ENCODE assay signal across 22 cellular contexts in the genomic region with DNA sequence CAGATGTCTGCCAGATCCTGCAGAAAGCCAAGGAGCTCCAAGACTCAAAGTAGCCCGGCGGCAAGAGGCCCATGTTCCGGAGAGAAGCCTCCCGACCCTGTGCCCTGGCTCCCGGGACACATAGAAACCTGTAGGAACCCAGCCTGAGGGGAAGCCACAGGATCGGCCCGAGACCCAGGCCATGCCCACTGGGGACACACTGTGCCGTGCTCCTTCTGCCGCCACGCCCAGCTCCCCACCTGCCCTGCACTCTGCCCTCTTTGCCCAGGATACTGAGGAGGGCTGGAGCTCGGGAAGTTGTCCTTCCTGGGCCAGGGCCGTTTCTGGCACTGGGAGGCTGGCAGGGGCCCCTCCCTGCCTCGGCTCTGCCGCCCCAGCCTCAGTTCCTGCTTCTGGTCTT. TPM values are rescaled to one million over a fixed set of nuclear protein-coding genes. Genes with fewer than 3 reads are reported as not detected.
A peak's percentile ranks its signal among the peaks of the same experiment; 100 is the strongest.
DNase-seq lines count a peak whose midpoint lies in the region; ATAC-seq, FAIRE-seq and TF ChIP-seq lines count a peak whose summit lies in the region.
"Had no signal": no experiment of that assay in that cellular context is flagged by ENCODE, and none has a peak within 500 bp of the region (broad histone marks: within the 10 kb centered on the region; RNA-seq: fewer than 3 reads in every experiment).

No MANE protein-coding gene starts in this region.

- H3K9ac ChIP-seq in HepG2 (ENCODE audit: insufficient read depth, low read depth, low read length) = no peak overlapping the region
- H3K9ac ChIP-seq: BLaER1 treated with 17β-estradiol and CSF1 and Interleukin-3, amounts not matched to agents 10 nM and 100 nM had no signal

- H2AFZ ChIP-seq in HepG2 (ENCODE audit: low read length) = no peak overlapping the region

- ATAC-seq in Right ventricle myocardium inferior (no peak), Right ventricle myocardium superior (ENCODE audit: poor library complexity) (no peak), HepG2 (peak; percentile 14; the same call in 1 of the 3 replicates)
- ATAC-seq: A549; CD8-positive, alpha-beta T cell had no signal

- WGBS in HepG2 (ENCODE audit: low lambda C conversion rate) = no CpG with 5 or more reads among the region's 14 CpGs
- WGBS in small intestine, 3 donors = 54 to 75% (median 62%) methylated on average over 11 to 14 of the region's 14 CpGs

- no peak overlapping the region for H3K27ac Mint-ChIP-seq in activated T-helper 2 cell treated with anti-CD3 and anti-CD28 coated beads, Interferon-gamma antibody, Interleukin-2, Interleukin-4, amounts not matched to agents 10 μg/mL and 5 μg/mL and 100 μg/mL, durations not matched to agents 14 hours and 24 hours and 36 hours
- H3K27ac Mint-ChIP-seq: B cell; CD4-positive, alpha-beta T cell; CD8-positive, alpha-beta T cell had no signal

- H3K4me1 ChIP-seq in HepG2 (ENCODE audit: insufficient read depth, low read length) = no peaks in the 10 kb centered on the region
- no peaks in the 10 kb centered on the region for H3K4me1 ChIP-seq in small intestine (ENCODE audit: control insufficient read depth in 2 of 2, insufficient read depth in 1 of 2, low read depth in 1 of 2, low read length in 1 of 2)
- H3K4me1 ChIP-seq: A549, Caco-2 had no signal

- no TSS peak for BruUV-seq in HepG2 (replicated peaks; lab: Mats Ljungman, UMichigan)

- H3K9me3 ChIP-seq in HepG2 (ENCODE audit: low read length) = no peaks in the 10 kb centered on the region
- H3K9me3 ChIP-seq in small intestine (ENCODE audit: control insufficient read depth, low read depth) = no peaks in the 10 kb centered on the region
- H3K9me3 ChIP-seq: A549; BLaER1 treated with 17β-estradiol and CSF1 and Interleukin-3, amounts not matched to agents 10 nM and 100 nM; Caco-2 had no signal

- POLR2A ChIA-PET in HepG2 (lab: Yijun Ruan, JAX) = interaction anchor here (2.7 kb wide), 1 partner anchor 10 kb away, joined by 11 read pairs; the partner anchor contains the start of gene ENDOG

- H3K36me3 ChIP-seq in HepG2 (replicated peaks in 1 of 2; ENCODE audit: control insufficient read depth in 1 of 2, insufficient read depth in 2 of 2, low read length in 2 of 2) (peaks cover 11 to 34% of the 10 kb centered on the region in 2 experiments; a peak in 4 of 5 replicates), small intestine (ENCODE audit: control insufficient read depth in 2 of 2, insufficient read depth in 2 of 2, low read length in 2 of 2) (peaks cover 9 to 19% of the 10 kb centered on the region in 2 donors)

- H3K9me3 Mint-ChIP-seq in activated T-helper 2 cell treated with anti-CD3 and anti-CD28 coated beads, Interferon-gamma antibody, Interleukin-2, Interleukin-4, amounts not matched to agents 10 μg/mL and 5 μg/mL and 100 μg/mL, durations not matched to agents 14 hours and 24 hours and 36 hours = no peaks in the 10 kb centered on the region
- H3K9me3 Mint-ChIP-seq: CD4-positive, alpha-beta T cell; CD8-positive, alpha-beta T cell had no signal

- no peak overlapping the region for H3K4me2 ChIP-seq in HepG2 (ENCODE audit: low read depth, low read length)
- H3K4me2 ChIP-seq: A549; BLaER1 treated with 17β-estradiol and CSF1 and Interleukin-3, amounts not matched to agents 10 nM and 100 nM had no signal

- FAIRE-seq in HepG2 (lab: Jason Lieb, UNC) (no peak), small intestine (lab: Jason Lieb, UNC) (no peak), frontal cortex (lab: Jason Lieb, UNC) (no peak)
- FAIRE-seq: A549, D721Med, G401.6, GM12891, GM19239 had no signal

- H3K4me3 ChIP-seq in HepG2 (replicated peaks in 1 of 3; ENCODE audit: insufficient read depth in 1 of 3, low read depth in 2 of 3, low read length in 3 of 3) (no peak overlapping the region), small intestine (ENCODE audit: low read depth in 1 of 2, low read length in 2 of 2) (no peak overlapping the region)
- H3K4me3 ChIP-seq: A549; BLaER1 treated with 17β-estradiol and CSF1 and Interleukin-3, amounts not matched to agents 10 nM and 100 nM had no signal

- TF ChIP-seq EP300 in HepG2 (IDR thresholded peaks at IDR 0.05; ENCODE audit: low read depth in 2 of 2, low read length in 2 of 2) (no peak), HepG2 (CRISPR knock-in tag; IDR thresholded peaks at IDR 0.05; ENCODE audit: borderline replicate concordance) (no peak)

- intact Hi-C loops in Right ventricle myocardium inferior (cut with DNase I) = no loop called here
- intact Hi-C loops in Right ventricle myocardium superior (cut with DNase I) = no loop called here
- intact Hi-C loops in HepG2 (cut with micrococcal nuclease; ENCODE audit: unreplicated experiment) = no loop called here
- intact Hi-C loops in activated T-helper 2 cell treated with anti-CD3 and anti-CD28 coated beads, Interferon-gamma antibody, Interleukin-2, Interleukin-4, amounts not matched to agents 10 μg/mL and 5 μg/mL and 100 μg/mL, durations not matched to agents 14 hours and 24 hours and 36 hours (cut with micrococcal nuclease) = no loop called here

- H3K4me3 Mint-ChIP-seq in activated T-helper 2 cell treated with anti-CD3 and anti-CD28 coated beads, Interferon-gamma antibody, Interleukin-2, Interleukin-4, amounts not matched to agents 10 μg/mL and 5 μg/mL and 100 μg/mL, durations not matched to agents 14 hours and 24 hours and 36 hours (ENCODE audit: low read depth) = no peak overlapping the region
- H3K4me3 Mint-ChIP-seq: B cell; CD4-positive, alpha-beta T cell; CD8-positive, alpha-beta T cell had no signal

- CTCF ChIA-PET in HepG2 (lab: Yijun Ruan, JAX; ENCODE audit: low intra/inter-chr PET ratio, low total read pairs) = no interaction called here

- TF ChIP-seq CTCF in HepG2 (CRISPR knock-in tag; IDR thresholded peaks at IDR 0.05) = no peak

- no peaks in the 10 kb centered on the region for H3K4me1 Mint-ChIP-seq in activated T-helper 2 cell treated with anti-CD3 and anti-CD28 coated beads, Interferon-gamma antibody, Interleukin-2, Interleukin-4, amounts not matched to agents 10 μg/mL and 5 μg/mL and 100 μg/mL, durations not matched to agents 14 hours and 24 hours and 36 hours (ENCODE audit: low read depth)
- H3K4me1 Mint-ChIP-seq: B cell had no signal

- H3K27ac ChIP-seq in HepG2 (ENCODE audit: extremely low read length, insufficient read depth, low read length) = no peak overlapping the region
- no peak overlapping the region for H3K27ac ChIP-seq in small intestine (ENCODE audit: low read depth in 1 of 2, low read length in 1 of 2)
- H3K27ac ChIP-seq: 22Rv1, A549, C4-2B had no signal

- H3K36me3 Mint-ChIP-seq in activated T-helper 2 cell treated with anti-CD3 and anti-CD28 coated beads, Interferon-gamma antibody, Interleukin-2, Interleukin-4, amounts not matched to agents 10 μg/mL and 5 μg/mL and 100 μg/mL, durations not matched to agents 14 hours and 24 hours and 36 hours (ENCODE audit: low read depth) = peaks cover 21% of the 10 kb centered on the region

- no peak for TF ChIP-seq RAD21 in HepG2 (CRISPR knock-in tag; IDR thresholded peaks at IDR 0.05)

- TF ChIP-seq POLR2A in HepG2 (IDR thresholded peaks at IDR 0.05; ENCODE audit: insufficient read depth in 1 of 2, low read depth in 2 of 2, low read length in 2 of 2) = no peak

- no peaks in the 10 kb centered on the region for H4K20me1 ChIP-seq in HepG2 (ENCODE audit: insufficient read depth, low read length)

- DNase-seq in Right ventricle myocardium inferior (ENCODE audit: missing footprints) (peak; percentile 20), Right ventricle myocardium superior (no peak), HepG2 (ENCODE audit: low spot score) (no peak), small intestine (peak; percentile 31), frontal cortex (ENCODE audit: low spot score in 2 of 2) (no peak)
- DNase-seq in activated T-helper 2 cell treated with anti-CD3 and anti-CD28 coated beads, Interferon-gamma antibody, Interleukin-2, Interleukin-4, amounts not matched to agents 10 μg/mL and 5 μg/mL and 100 μg/mL, durations not matched to agents 14 hours and 24 hours and 36 hours (ENCODE audit: low spot score) = no peak
- DNase-seq: AML-193; Caco-2; Calu3; CD4-positive, alpha-beta T cell; CD8-positive, alpha-beta T cell; DMS79 treated with DMSO at 0.1 percent for 48 hours; GF-D8 had no signal

- no peaks in the 10 kb centered on the region for H3K27me3 ChIP-seq in HepG2 (ENCODE audit: control insufficient read depth in 1 of 2, insufficient read depth in 2 of 2, low read length in 2 of 2)
- no peaks in the 10 kb centered on the region for H3K27me3 ChIP-seq in small intestine (ENCODE audit: control insufficient read depth in 2 of 2, insufficient read depth in 2 of 2, low read length in 2 of 2)
- H3K27me3 ChIP-seq: BLaER1 treated with 17β-estradiol and CSF1 and Interleukin-3, amounts not matched to agents 10 nM and 100 nM had no signal

- in situ Hi-C loops in HepG2 (cut with HindIII; ENCODE audit: extremely low pct_ligation_motif_present, low pct_unique_long_range_greater_than_20kb) = no loop called here

- no peaks in the 10 kb centered on the region for H3K79me2 ChIP-seq in HepG2 (ENCODE audit: insufficient read depth, low read length)

- H3K27me3 Mint-ChIP-seq in activated T-helper 2 cell treated with anti-CD3 and anti-CD28 coated beads, Interferon-gamma antibody, Interleukin-2, Interleukin-4, amounts not matched to agents 10 μg/mL and 5 μg/mL and 100 μg/mL, durations not matched to agents 14 hours and 24 hours and 36 hours (ENCODE audit: low read depth) = no peaks in the 10 kb centered on the region
- H3K27me3 Mint-ChIP-seq: B cell; CD4-positive, alpha-beta T cell had no signal

RNA-seq across cellular contexts. Expression of gene ENDOG, which starts 10.5 kb away (rescaled TPM):
- total RNA-seq in Right ventricle myocardium inferior = 84.4 TPM
- total RNA-seq in Right ventricle myocardium superior = 89.0 TPM
- 26.3 and 28.7 TPM in 2 replicates for total RNA-seq in HepG2 (2016; rRNA removed; fragmentation: Illumina TruSeq; extraction: Trizol)
- 6.7 and 7.2 TPM in 2 replicates for total RNA-seq in HepG2 (2016; cell fraction: cytosol; rRNA removed; fragmentation: Illumina TruSeq; extraction: Trizol; ENCODE audit: low read depth)
- 27.5 and 28.8 TPM in 2 replicates for total RNA-seq in HepG2 (2016; cell fraction: insoluble cytoplasmic fraction; rRNA removed; fragmentation: Illumina TruSeq; extraction: Trizol)
- 10.8 and 11.3 TPM in 2 replicates for total RNA-seq in HepG2 (2016; cell fraction: membrane; rRNA removed; fragmentation: Illumina TruSeq; extraction: Trizol)
- 7.2 and 8.7 TPM in 2 replicates for total RNA-seq in HepG2 (2016; cell fraction: nucleus; rRNA removed; fragmentation: Illumina TruSeq; extraction: Trizol)
- 28.8 and 31.5 TPM in 2 replicates for polyA plus RNA-seq in HepG2 (2011; rRNA removed)
- polyA plus RNA-seq in HepG2 (2011; cell fraction: cytosol; rRNA removed) = 27.0 and 54.5 TPM in 2 replicates
- polyA plus RNA-seq in HepG2 (2011; cell fraction: nucleus; rRNA removed) = 24.4 and 27.0 TPM in 2 replicates
- polyA plus RNA-seq in HepG2 (2012) = 8.6 and 10.1 TPM in 2 replicates
- 6.3 and 7.3 TPM in 2 replicates for polyA plus RNA-seq in HepG2 (2016; cell fraction: cytosol; fragmentation: Illumina TruSeq; extraction: Trizol; ENCODE audit: low read depth)
- polyA plus RNA-seq in HepG2 (2016; cell fraction: insoluble cytoplasmic fraction; fragmentation: Illumina TruSeq; extraction: Trizol; ENCODE audit: low read depth) = 25.1 and 28.1 TPM in 2 replicates
- polyA plus RNA-seq in HepG2 (2016; cell fraction: membrane; fragmentation: Illumina TruSeq; extraction: Trizol; ENCODE audit: low read depth) = 8.7 and 9.3 TPM in 2 replicates
- 15.7 and 17.2 TPM in 2 replicates for polyA plus RNA-seq in HepG2 (2016; cell fraction: nucleus; fragmentation: Illumina TruSeq; extraction: Trizol; ENCODE audit: insufficient read depth, low read depth)
- 33.6 and 37.4 TPM in 2 replicates for polyA minus RNA-seq in HepG2 (2011; rRNA and poly(A)+ RNA removed; ENCODE audit: low replicate concordance)
- polyA minus RNA-seq in HepG2 (2011; cell fraction: cytosol; rRNA and poly(A)+ RNA removed) = 12.2 and 15.3 TPM in 2 replicates
- 4.6 and 5.7 TPM in 2 replicates for polyA minus RNA-seq in HepG2 (2011; cell fraction: nucleus; rRNA and poly(A)+ RNA removed)
- polyA plus RNA-seq in small intestine = 10 to 100 TPM; 34.8 to 79.6 (median 79.4) TPM
- total RNA-seq in activated T-helper 2 cell treated with anti-CD3 and anti-CD28 coated beads, Interferon-gamma antibody, Interleukin-2, Interleukin-4, amounts not matched to agents 10 μg/mL and 5 μg/mL and 100 μg/mL, durations not matched to agents 14 hours and 24 hours and 36 hours = 19.9 and 21.7 TPM in 2 replicates
- total RNA-seq in frontal cortex = 21.6 TPM

RNA-seq across cellular contexts. Expression of gene TBC1D13, which starts 20.8 kb away (rescaled TPM):
- 16.6 TPM for total RNA-seq in Right ventricle myocardium inferior
- total RNA-seq in Right ventricle myocardium superior = 16.6 TPM
- total RNA-seq in HepG2 (2016; rRNA removed; fragmentation: Illumina TruSeq; extraction: Trizol) = 17.9 and 18.4 TPM in 2 replicates
- 4.5 and 4.6 TPM in 2 replicates for total RNA-seq in HepG2 (2016; cell fraction: cytosol; rRNA removed; fragmentation: Illumina TruSeq; extraction: Trizol; ENCODE audit: low read depth)
- total RNA-seq in HepG2 (2016; cell fraction: insoluble cytoplasmic fraction; rRNA removed; fragmentation: Illumina TruSeq; extraction: Trizol) = 14.1 and 19.9 TPM in 2 replicates
- 16.9 and 17.6 TPM in 2 replicates for total RNA-seq in HepG2 (2016; cell fraction: membrane; rRNA removed; fragmentation: Illumina TruSeq; extraction: Trizol)
- 10.2 and 11.5 TPM in 2 replicates for total RNA-seq in HepG2 (2016; cell fraction: nucleus; rRNA removed; fragmentation: Illumina TruSeq; extraction: Trizol)
- polyA plus RNA-seq in HepG2 (2011; rRNA removed) = 18.6 and 19.7 TPM in 2 replicates
- polyA plus RNA-seq in HepG2 (2011; cell fraction: cytosol; rRNA removed) = 10.4 and 11.9 TPM in 2 replicates
- polyA plus RNA-seq in HepG2 (2011; cell fraction: nucleus; rRNA removed) = 17.0 and 19.7 TPM in 2 replicates
- polyA plus RNA-seq in HepG2 (2012) = 12.5 and 15.0 TPM in 2 replicates
- 4.3 and 4.4 TPM in 2 replicates for polyA plus RNA-seq in HepG2 (2016; cell fraction: cytosol; fragmentation: Illumina TruSeq; extraction: Trizol; ENCODE audit: low read depth)
- polyA plus RNA-seq in HepG2 (2016; cell fraction: insoluble cytoplasmic fraction; fragmentation: Illumina TruSeq; extraction: Trizol; ENCODE audit: low read depth) = 18.1 and 21.0 TPM in 2 replicates
- polyA plus RNA-seq in HepG2 (2016; cell fraction: membrane; fragmentation: Illumina TruSeq; extraction: Trizol; ENCODE audit: low read depth) = 14.5 and 15.5 TPM in 2 replicates
- polyA plus RNA-seq in HepG2 (2016; cell fraction: nucleus; fragmentation: Illumina TruSeq; extraction: Trizol; ENCODE audit: insufficient read depth, low read depth) = 20.4 and 21.2 TPM in 2 replicates
- polyA minus RNA-seq in HepG2 (2011; rRNA and poly(A)+ RNA removed; ENCODE audit: low replicate concordance) = 24.8 and 50.6 TPM in 2 replicates
- polyA minus RNA-seq in HepG2 (2011; cell fraction: cytosol; rRNA and poly(A)+ RNA removed) = 4.6 and 8.1 TPM in 2 replicates
- polyA minus RNA-seq in HepG2 (2011; cell fraction: nucleus; rRNA and poly(A)+ RNA removed) = 7.9 and 9.4 TPM in 2 replicates
- 10 to 100 TPM; 16.2 to 30.2 (median 17.8) TPM for polyA plus RNA-seq in small intestine
- total RNA-seq in activated T-helper 2 cell treated with anti-CD3 and anti-CD28 coated beads, Interferon-gamma antibody, Interleukin-2, Interleukin-4, amounts not matched to agents 10 μg/mL and 5 μg/mL and 100 μg/mL, durations not matched to agents 14 hours and 24 hours and 36 hours = 20.5 and 24.2 TPM in 2 replicates
- 6.5 TPM for total RNA-seq in frontal cortex

RNA-seq across cellular contexts. Expression of gene SPOUT1, which starts 21.8 kb away (rescaled TPM):
- 17.4 TPM for total RNA-seq in Right ventricle myocardium inferior
- 15.8 TPM for total RNA-seq in Right ventricle myocardium superior
- total RNA-seq in HepG2 (2016; rRNA removed; fragmentation: Illumina TruSeq; extraction: Trizol) = 39.0 and 39.7 TPM in 2 replicates
- total RNA-seq in HepG2 (2016; cell fraction: cytosol; rRNA removed; fragmentation: Illumina TruSeq; extraction: Trizol; ENCODE audit: low read depth) = 23.3 and 28.0 TPM in 2 replicates
- total RNA-seq in HepG2 (2016; cell fraction: insoluble cytoplasmic fraction; rRNA removed; fragmentation: Illumina TruSeq; extraction: Trizol) = 32.9 and 42.5 TPM in 2 replicates
- total RNA-seq in HepG2 (2016; cell fraction: membrane; rRNA removed; fragmentation: Illumina TruSeq; extraction: Trizol) = 13.5 and 14.0 TPM in 2 replicates
- 19.1 and 26.6 TPM in 2 replicates for total RNA-seq in HepG2 (2016; cell fraction: nucleus; rRNA removed; fragmentation: Illumina TruSeq; extraction: Trizol)
- 45.8 and 56.5 TPM in 2 replicates for polyA plus RNA-seq in HepG2 (2011; rRNA removed)
- polyA plus RNA-seq in HepG2 (2011; cell fraction: cytosol; rRNA removed) = 13.7 and 19.1 TPM in 2 replicates
- polyA plus RNA-seq in HepG2 (2011; cell fraction: nucleus; rRNA removed) = 341 and 371 TPM in 2 replicates
- polyA plus RNA-seq in HepG2 (2012) = 21.0 and 38.5 TPM in 2 replicates
- 6.7 and 8.9 TPM in 2 replicates for polyA plus RNA-seq in HepG2 (2016; cell fraction: cytosol; fragmentation: Illumina TruSeq; extraction: Trizol; ENCODE audit: low read depth)
- polyA plus RNA-seq in HepG2 (2016; cell fraction: insoluble cytoplasmic fraction; fragmentation: Illumina TruSeq; extraction: Trizol; ENCODE audit: low read depth) = 46.4 and 46.6 TPM in 2 replicates
- 11.8 and 11.9 TPM in 2 replicates for polyA plus RNA-seq in HepG2 (2016; cell fraction: membrane; fragmentation: Illumina TruSeq; extraction: Trizol; ENCODE audit: low read depth)
- polyA plus RNA-seq in HepG2 (2016; cell fraction: nucleus; fragmentation: Illumina TruSeq; extraction: Trizol; ENCODE audit: insufficient read depth, low read depth) = 77.1 and 80.1 TPM in 2 replicates
- polyA minus RNA-seq in HepG2 (2011; rRNA and poly(A)+ RNA removed; ENCODE audit: low replicate concordance) = 84.6 and 145 TPM in 2 replicates
- polyA minus RNA-seq in HepG2 (2011; cell fraction: cytosol; rRNA and poly(A)+ RNA removed) = 7.4 and 11.6 TPM in 2 replicates
- 24.6 and 26.2 TPM in 2 replicates for polyA minus RNA-seq in HepG2 (2011; cell fraction: nucleus; rRNA and poly(A)+ RNA removed)
- polyA plus RNA-seq in small intestine = 10 to 100 TPM; 21.0 to 25.1 (median 22.8) TPM
- 126 and 127 TPM in 2 replicates for total RNA-seq in activated T-helper 2 cell treated with anti-CD3 and anti-CD28 coated beads, Interferon-gamma antibody, Interleukin-2, Interleukin-4, amounts not matched to agents 10 μg/mL and 5 μg/mL and 100 μg/mL, durations not matched to agents 14 hours and 24 hours and 36 hours
- total RNA-seq in frontal cortex = 10.2 TPM

RNA-seq across cellular contexts. Expression of gene ZER1, which starts 36.1 kb away (rescaled TPM):
- total RNA-seq in Right ventricle myocardium inferior (51.5 TPM), Right ventricle myocardium superior (57.3 TPM), HepG2 (2016; rRNA removed; fragmentation: Illumina TruSeq; extraction: Trizol) (7.7 and 9.1 TPM in 2 replicates), frontal cortex (20.4 TPM)
- 3.8 TPM in 2 replicates for total RNA-seq in HepG2 (2016; cell fraction: cytosol; rRNA removed; fragmentation: Illumina TruSeq; extraction: Trizol; ENCODE audit: low read depth)
- 7.2 and 8.2 TPM in 2 replicates for total RNA-seq in HepG2 (2016; cell fraction: insoluble cytoplasmic fraction; rRNA removed; fragmentation: Illumina TruSeq; extraction: Trizol)
- 8.5 and 8.7 TPM in 2 replicates for total RNA-seq in HepG2 (2016; cell fraction: membrane; rRNA removed; fragmentation: Illumina TruSeq; extraction: Trizol)
- total RNA-seq in HepG2 (2016; cell fraction: nucleus; rRNA removed; fragmentation: Illumina TruSeq; extraction: Trizol) = 5.5 and 5.8 TPM in 2 replicates
- polyA plus RNA-seq in HepG2 (2011; rRNA removed) (40.0 and 43.9 TPM in 2 replicates), small intestine (10 to 100 TPM; 24.6 to 77.2 (median 55.9) TPM)
- 20.7 and 30.4 TPM in 2 replicates for polyA plus RNA-seq in HepG2 (2011; cell fraction: cytosol; rRNA removed)
- polyA plus RNA-seq in HepG2 (2011; cell fraction: nucleus; rRNA removed) = 40.7 and 47.4 TPM in 2 replicates
- 12.9 and 16.4 TPM in 2 replicates for polyA plus RNA-seq in HepG2 (2012)
- polyA plus RNA-seq in HepG2 (2016; cell fraction: cytosol; fragmentation: Illumina TruSeq; extraction: Trizol; ENCODE audit: low read depth) = 2.2 and 3.0 TPM in 2 replicates
- polyA plus RNA-seq in HepG2 (2016; cell fraction: insoluble cytoplasmic fraction; fragmentation: Illumina TruSeq; extraction: Trizol; ENCODE audit: low read depth) = 7.0 and 8.8 TPM in 2 replicates
- polyA plus RNA-seq in HepG2 (2016; cell fraction: membrane; fragmentation: Illumina TruSeq; extraction: Trizol; ENCODE audit: low read depth) = 5.5 and 6.2 TPM in 2 replicates
- polyA plus RNA-seq in HepG2 (2016; cell fraction: nucleus; fragmentation: Illumina TruSeq; extraction: Trizol; ENCODE audit: insufficient read depth, low read depth) = 7.5 and 8.6 TPM in 2 replicates
- 73.9 and 109 TPM in 2 replicates for polyA minus RNA-seq in HepG2 (2011; rRNA and poly(A)+ RNA removed; ENCODE audit: low replicate concordance)
- 18.8 and 24.2 TPM in 2 replicates for polyA minus RNA-seq in HepG2 (2011; cell fraction: cytosol; rRNA and poly(A)+ RNA removed)
- 12.8 and 14.9 TPM in 2 replicates for polyA minus RNA-seq in HepG2 (2011; cell fraction: nucleus; rRNA and poly(A)+ RNA removed)
- 18.6 and 18.7 TPM in 2 replicates for total RNA-seq in activated T-helper 2 cell treated with anti-CD3 and anti-CD28 coated beads, Interferon-gamma antibody, Interleukin-2, Interleukin-4, amounts not matched to agents 10 μg/mL and 5 μg/mL and 100 μg/mL, durations not matched to agents 14 hours and 24 hours and 36 hours

Comparison
In these comparisons a context has a peak if more than half of its experiments do, and no peak if none do; other contexts are left out.
1. DNase-seq: peak in Right ventricle myocardium inferior (single experiment) and small intestine (single experiment); none in Right ventricle myocardium superior (single experiment), HepG2 (single experiment), activated T-helper 2 cell treated with anti-CD3 and anti-CD28 coated beads, Interferon-gamma antibody, Interleukin-2, Interleukin-4, amounts not matched to agents 10 μg/mL and 5 μg/mL and 100 μg/mL, durations not matched to agents 14 hours and 24 hours and 36 hours (single experiment) and frontal cortex (0 of 2).